In genomic region chr13:51783432-51784094, GRCh38 we compare ENCODE assay signal across 22 cellular contexts. TPM values are rescaled to one million over a fixed set of nuclear protein-coding genes. Genes with fewer than 3 reads are reported as not detected.
DNase-seq lines count a peak whose midpoint lies in the region; ATAC-seq, FAIRE-seq and TF ChIP-seq lines count a peak whose summit lies in the region.
"Had no signal": no experiment of that assay in that cellular context is flagged by ENCODE, and none has a peak within 500 bp of the region (broad histone marks: within the 10 kb centered on the region; RNA-seq: fewer than 3 reads in every experiment).

No MANE protein-coding gene starts in this region.

- no peaks in the 10 kb centered on the region for H3K9me3 Mint-ChIP-seq in GM23338
- H3K9me3 Mint-ChIP-seq: CD4-positive, alpha-beta memory T cell had no signal

- H4K20me1 ChIP-seq in GM23338 (replicated peaks; ENCODE audit: insufficient read depth), result no peaks in the 10 kb centered on the region
- H4K20me1 ChIP-seq: BLaER1 had no signal

- H3K36me3 ChIP-seq in GM23338 (ENCODE audit: insufficient read depth) (no peaks in the 10 kb centered on the region), bronchial epithelial cell (ENCODE audit: control insufficient read depth, insufficient read depth, low read length) (no peaks in the 10 kb centered on the region)
- peaks cover 10% of the 10 kb centered on the region for H3K36me3 ChIP-seq in effector memory CD4-positive, alpha-beta T cell (ENCODE audit: control insufficient read depth, insufficient read depth, low read length)
- H3K36me3 ChIP-seq: BLaER1 had no signal

- no peaks in the 10 kb centered on the region for H3K4me1 ChIP-seq in GM23338 (ENCODE audit: insufficient read depth)
- no peaks in the 10 kb centered on the region for H3K4me1 ChIP-seq in effector memory CD4-positive, alpha-beta T cell (ENCODE audit: control insufficient read depth, insufficient read depth, low read length, poor library complexity, severe bottlenecking)

- H3K27ac ChIP-seq in GM23338 (ENCODE audit: low read depth), result no peak overlapping the region
- H3K27ac ChIP-seq in effector memory CD4-positive, alpha-beta T cell (ENCODE audit: insufficient read depth, low read length, poor library complexity, severe bottlenecking), result no peak overlapping the region
- H3K27ac ChIP-seq: BLaER1 had no signal

- H3K9me3 ChIP-seq in effector memory CD4-positive, alpha-beta T cell (ENCODE audit: control insufficient read depth, low read length), result no peaks in the 10 kb centered on the region
- H3K9me3 ChIP-seq: BLaER1 had no signal

- peaks cover 17% of the 10 kb centered on the region for H3K4me1 Mint-ChIP-seq in GM23338

- no peaks in the 10 kb centered on the region for H3K79me2 ChIP-seq in GM23338 (replicated peaks; ENCODE audit: insufficient read depth)

- TF ChIP-seq CTCF in GM23338 (conservative IDR thresholded peaks at IDR 0.05; ENCODE audit: low read depth in 2 of 2) (no peak), bronchial epithelial cell (IDR thresholded peaks at IDR 0.05; ENCODE audit: insufficient read depth, low read length, severe bottlenecking) (no peak)

- peak; percentile 52 for FAIRE-seq in bronchial epithelial cell (lab: Jason Lieb, UNC)
- FAIRE-seq: GM12892, GM18507, H1, HepG2, RCC 7860 had no signal

- no peak overlapping the region for H3K4me2 ChIP-seq in GM23338
- H3K4me2 ChIP-seq: BLaER1 had no signal

- H3K27me3 ChIP-seq in GM23338 (ENCODE audit: insufficient read depth) (no peaks in the 10 kb centered on the region), bronchial epithelial cell (ENCODE audit: control insufficient read depth, insufficient read depth, low read length) (no peaks in the 10 kb centered on the region)
- no peaks in the 10 kb centered on the region for H3K27me3 ChIP-seq in effector memory CD4-positive, alpha-beta T cell (replicated peaks; ENCODE audit: control insufficient read depth, insufficient read depth, low read length, poor library complexity, severe bottlenecking)
- H3K27me3 ChIP-seq: BLaER1 had no signal

- ATAC-seq in GM23338 (peak; percentile 34), sciatic nerve (peak; percentile 38), HG02973 (IDR thresholded peaks at IDR 0.05; ENCODE audit: unreplicated experiment) (no peak), GM18867 (IDR thresholded peaks at IDR 0.05; ENCODE audit: unreplicated experiment) (no peak)
- ATAC-seq: Right ventricle myocardium inferior had no signal

- no peaks in the 10 kb centered on the region for H3F3A ChIP-seq in GM23338 (replicated peaks; ENCODE audit: low read depth)

- peaks cover 13% of the 10 kb centered on the region for H3K27me3 Mint-ChIP-seq in GM23338 (ENCODE audit: insufficient read depth, low read depth, poor library complexity)
- H3K27me3 Mint-ChIP-seq: CD4-positive, alpha-beta memory T cell had no signal

- DNase-seq in GM23338 (ENCODE audit: low spot score), result no peak
- DNase-seq in NCI-H82 treated with DMSO at 0.1 percent for 48 hours (lab: John Stamatoyannopoulos, UW; ENCODE audit: unreplicated experiment), result peak; percentile 79
- DNase-seq in bronchial epithelial cell (ENCODE audit: low read depth), result no peak
- no peak for DNase-seq in sciatic nerve (ENCODE audit: low spot score)
- no peak for DNase-seq in effector memory CD4-positive, alpha-beta T cell
- no peak for DNase-seq in stimulated activated CD4-positive, alpha-beta T cell treated with anti-CD3 and anti-CD28 coated beads, Interleukin-4, amount 100 ng/mL, for 1 hour
- DNase-seq: CD4-positive, alpha-beta memory T cell; DMS79; KG1; MV-4-11; NCI-H1930; NCI-H526; NK-92 treated with Interleukin-12 subunit alpha and Interleukin-12 subunit beta, amount 100 ng/mL, for 24 hours had no signal

- H3K9me2 ChIP-seq in GM23338 (ENCODE audit: insufficient read depth), result no peaks in the 10 kb centered on the region

- H3K36me3 Mint-ChIP-seq in GM23338 (ENCODE audit: low read depth), result no peaks in the 10 kb centered on the region

- intact Hi-C loops in sciatic nerve (cut with DNase I), result no loop called here

- no peak overlapping the region for H2AFZ ChIP-seq in GM23338

- no peak overlapping the region for H3K27ac Mint-ChIP-seq in GM23338

- H3K4me3 ChIP-seq in GM23338 (no peak overlapping the region), bronchial epithelial cell (ENCODE audit: low read depth, low read length) (no peak overlapping the region)
- no peak overlapping the region for H3K4me3 ChIP-seq in effector memory CD4-positive, alpha-beta T cell (ENCODE audit: insufficient read depth, low read depth, low read length, poor library complexity, severe bottlenecking)
- H3K4me3 ChIP-seq: BLaER1 had no signal

- H3K4me3 Mint-ChIP-seq in GM23338, result no peak overlapping the region
- H3K4me3 Mint-ChIP-seq: CD4-positive, alpha-beta memory T cell had no signal

TF ChIP-seq in GM23338, 12 proteins besides CTCF, POLR2A, EP300 and RAD21 (continues in another document):
- TF ChIP-seq EZH2 (IDR thresholded peaks at IDR 0.05; ENCODE audit: low read depth, unreplicated experiment) (no peak), EZH2phosphoT487 (IDR thresholded peaks at IDR 0.05; ENCODE audit: unreplicated experiment) (no peak), REST (IDR thresholded peaks at IDR 0.05; ENCODE audit: unreplicated experiment) (no peak)

RNA-seq across cellular contexts. Expression of gene DHRS12, which starts 20.4 kb away (rescaled TPM):
- total RNA-seq in GM23338 (2014; rRNA removed; shearing (Covaris generic)), result 4.3 and 4.6 TPM in 2 replicates
- 8.9 and 12.2 TPM in 2 replicates for polyA plus RNA-seq in GM23338 (2016; fragmentation: Nextera tagmentation; extraction: Ambion mirVana)
- total RNA-seq in bronchial epithelial cell, result 2.4 and 6.0 TPM in 2 replicates
- total RNA-seq in sciatic nerve, result 18.8 TPM

Comparison
In these comparisons a context has a peak if more than half of its experiments do, and no peak if none do; other contexts are left out.
1. ATAC-seq: peak in GM23338 (single experiment) and sciatic nerve (single experiment); none in HG02973 (single experiment) and GM18867 (single experiment).